Comparison of ENCODE assay signal across 8 cellular contexts in genomic region chr17:45161288-45162021, GRCh38. TPM values are rescaled to one million over a fixed set of nuclear protein-coding genes. Genes with fewer than 3 reads are reported as not detected.
DNase-seq lines count a peak whose midpoint lies in the region; ATAC-seq and TF ChIP-seq lines count a peak whose summit lies in the region.

Gene HEXIM2 (plus strand): TSS chr17:45161875. CDS start chr17:45162794, 919 bp downstream.

- intact Hi-C loops in heart right ventricle (cut with DNase I): loop anchor here in 4 of 10 donors (1.0 to 5.0 kb wide), 2 partner anchors 13 to 36 kb away; partner anchors contain the start of gene HEXIM1 (in 4 of the 4)

- 0% methylated on average over 50 to 53 of the region's 53 CpGs for WGBS in heart right ventricle, 2 donors

- ATAC-seq in HG02870 (IDR thresholded peaks at IDR 0.05; ENCODE audit: unreplicated experiment): peak; percentile 91
- ATAC-seq in T-cell (replicated peaks in 1 of 4): peak; percentile 94 to 95 (median 94)
- ATAC-seq in heart right ventricle: peak; percentile 94 to 97 (median 97)

- peak within 1 kb of the TSS; percentile 95 to 99 (median 96) for H3K4me3 Mint-ChIP-seq in T-cell
- H3K4me3 Mint-ChIP-seq in type B pancreatic cell: peak within 1 kb of the TSS; percentile 95

- H3K27ac ChIP-seq in heart right ventricle: peak within 1 kb of the TSS; percentile 99 to 100 (median 100)

- no peak for TF ChIP-seq CTCF in GM13977 (IDR thresholded peaks at IDR 0.05; ENCODE audit: extremely low read depth, insufficient read depth, missing control alignments)
- no peak for TF ChIP-seq CTCF in heart right ventricle (IDR thresholded peaks at IDR 0.05)
- no peak for TF ChIP-seq CTCF in type B pancreatic cell (conservative IDR thresholded peaks at IDR 0.05)

- no peaks in the 10 kb centered on the region for H3K27me3 Mint-ChIP-seq in T-cell
- no peaks in the 10 kb centered on the region for H3K27me3 Mint-ChIP-seq in type B pancreatic cell

- no peaks in the 10 kb centered on the region for H3K27me3 ChIP-seq in heart right ventricle

- peaks cover 0 to 11% (median 0%) of the 10 kb centered on the region in 9 donors for H3K36me3 ChIP-seq in heart right ventricle

- H3K36me3 Mint-ChIP-seq in T-cell: peaks cover 6% of the 10 kb centered on the region
- peaks cover 19% of the 10 kb centered on the region for H3K36me3 Mint-ChIP-seq in type B pancreatic cell

- no peaks in the 10 kb centered on the region for H3K9me3 ChIP-seq in heart right ventricle

- peak within 1 kb of the TSS; percentile 79 to 98 (median 94) for H3K4me3 ChIP-seq in heart right ventricle

- H3K27ac Mint-ChIP-seq in T-cell (peak within 1 kb of the TSS; percentile 99), type B pancreatic cell (peak within 1 kb of the TSS; percentile 99)

- H3K9me3 Mint-ChIP-seq in T-cell (no peaks in the 10 kb centered on the region), type B pancreatic cell (no peaks in the 10 kb centered on the region)

- in situ Hi-C loops in GM13977 (cut with MboI; ENCODE audit: low pct_unique_long_range_greater_than_20kb, low sequenced_read_pairs, unreplicated experiment): no loop called here

- CTCF ChIA-PET in T-cell (lab: Charles Lee): interaction anchor here (0.6 to 5.8 kb wide), 10 partner anchors 10 to 186 kb away, joined by 3 to 121 read pairs (median 3); partner anchors contain the start of genes ACBD4 (in 2 of the 2) and HEXIM1 (in 1 of the 2)

- DNase-seq in GM13977 (ENCODE audit: low spot score) (peak; percentile 97), NCI-H146 (lab: John Stamatoyannopoulos, UW) (peak; percentile 99), T-cell (peak; percentile 92 to 99 (median 98)), amniotic epithelial cell (ENCODE audit: low read depth) (peak; percentile 100), heart right ventricle (peak; percentile 96 to 99), pons (ENCODE audit: low spot score) (peak; percentile 100), type B pancreatic cell (ENCODE audit: extremely low spot score, unreplicated experiment) (peak; percentile 97)

- H3K4me1 ChIP-seq in heart right ventricle: peaks cover 10 to 55% (median 39%) of the 10 kb centered on the region in 9 donors

- POLR2A ChIA-PET in T-cell (lab: Charles Lee): interaction anchor here (0.6 to 2.1 kb wide), 6 partner anchors 10 to 319 kb away, joined by 4 to 45 read pairs (median 8); partner anchors contain the start of gene HEXIM1 (in 2 of the 2)

- peaks cover 34 to 44% (median 44%) of the 10 kb centered on the region in 3 donors for H3K4me1 Mint-ChIP-seq in T-cell
- H3K4me1 Mint-ChIP-seq in type B pancreatic cell (ENCODE audit: unreplicated experiment): peaks cover 20% of the 10 kb centered on the region

RNA-seq across cellular contexts. Expression of gene HEXIM2, which starts in this region (rescaled TPM):
- total RNA-seq in T-cell (1 to 10 TPM; 2.0 to 5.8 (median 3.3) TPM), heart right ventricle (10 to 100 TPM in 1 of 10 donors, 1 to 10 TPM in 9; 4.6 to 10.3 (median 6.3) TPM), type B pancreatic cell (ENCODE audit: low replicate concordance) (5.3 and 11.5 TPM in 2 replicates)
- 1 to 10 TPM; 3.0 to 6.4 TPM for polyA plus RNA-seq in heart right ventricle

Comparison
In these comparisons a context has a peak if more than half of its experiments do, and no peak if none do; other contexts are left out.
1. Peak in every context shown above with its lines: DNase-seq, ATAC-seq, H3K4me3 ChIP-seq and H3K27ac ChIP-seq.